In genomic region chr9:97633859-97634485, GRCh38 we compare ENCODE assay signal across 8 cellular contexts. TPM values are rescaled to one million over a fixed set of nuclear protein-coding genes. Genes with fewer than 3 reads are reported as not detected.
DNase-seq lines count a peak whose midpoint lies in the region; ATAC-seq, FAIRE-seq and TF ChIP-seq lines count a peak whose summit lies in the region.

No MANE protein-coding gene starts in this region.

- H3K27ac Mint-ChIP-seq in natural killer cell treated with Interleukin-12 subunit alpha and Interleukin-12 subunit beta and Interleukin-15 and Interleukin-18, amount 100 ng/mL, for 72 hours = peak overlapping the region; percentile 96 to 97

- dilution Hi-C loops in endothelial cell of umbilical vein (cut with MboI; ENCODE audit: extremely low pct_ligation_motif_present, low sequenced_read_pairs) = no loop called here

- intact Hi-C loops in endothelial cell of umbilical vein (cut with micrococcal nuclease) = loop anchor here (1.0 to 2.0 kb wide), 2 partner anchors 289 to 348 kb away; partner anchors contain the start of gene TRMO

- TSS peak; percentile 50 for BruUV-seq in endothelial cell of umbilical vein (replicated peaks; lab: Mats Ljungman, UMichigan)

- CTCF ChIA-PET in endothelial cell of umbilical vein (lab: Charles Lee) = interaction anchor here (1.0 to 3.3 kb wide), 4 partner anchors 16 to 165 kb away, joined by 3 to 26 read pairs (median 8); no protein-coding TSS in a partner anchor

- FAIRE-seq in endothelial cell of umbilical vein (lab: Jason Lieb, UNC) = no peak

- H3K27ac ChIP-seq in endothelial cell of umbilical vein (ENCODE audit: insufficient read depth, low read depth, low read length) = peak overlapping the region; percentile 94

- peak overlapping the region; percentile 97 for H3K4me2 ChIP-seq in endothelial cell of umbilical vein (ENCODE audit: insufficient read depth, low read length)

- peaks cover 71% of the 10 kb centered on the region for H3K79me2 ChIP-seq in endothelial cell of umbilical vein (ENCODE audit: control insufficient read depth, insufficient read depth, low read length)

- H2AFZ ChIP-seq in endothelial cell of umbilical vein (ENCODE audit: low read depth, low read length) = peak overlapping the region; percentile 91

- POLR2A ChIA-PET in endothelial cell of umbilical vein (lab: Charles Lee) = interaction anchor here (1.2 to 1.6 kb wide), 4 partner anchors 12 to 56 kb away, joined by 3 to 6 read pairs (median 4); no protein-coding TSS in a partner anchor

- H3K4me1 ChIP-seq in BE2C = no peaks in the 10 kb centered on the region
- peaks cover 28% of the 10 kb centered on the region for H3K4me1 ChIP-seq in endothelial cell of umbilical vein (ENCODE audit: control insufficient read depth, extremely low read depth, insufficient read depth, low read length)

- H3K4me1 Mint-ChIP-seq in natural killer cell treated with Interleukin-12 subunit alpha and Interleukin-12 subunit beta and Interleukin-15 and Interleukin-18, amount 100 ng/mL, for 72 hours (ENCODE audit: low read depth in 2 of 2) = peaks cover 49 to 64% of the 10 kb centered on the region in 2 donors

- H3K4me3 ChIP-seq in BE2C (ENCODE audit: low read depth, low read length) (peak overlapping the region; percentile 75), endothelial cell of umbilical vein (replicated peaks in 1 of 3; ENCODE audit: insufficient read depth in 1 of 3, low read depth in 1 of 3, low read length in 3 of 3) (peak overlapping the region; percentile 83 to 100 (median 99))

- H3K4me3 Mint-ChIP-seq in natural killer cell treated with Interleukin-12 subunit alpha and Interleukin-12 subunit beta and Interleukin-15 and Interleukin-18, amount 100 ng/mL, for 72 hours = peak overlapping the region; percentile 95

- peaks cover 9% of the 10 kb centered on the region for H4K20me1 ChIP-seq in endothelial cell of umbilical vein (replicated peaks; ENCODE audit: control insufficient read depth, extremely low read depth, insufficient read depth, low read length)

- peak; percentile 7 for ATAC-seq in GM21717 (IDR thresholded peaks at IDR 0.05; ENCODE audit: unreplicated experiment)
- ATAC-seq in natural killer cell treated with Interleukin-12 subunit alpha and Interleukin-12 subunit beta and Interleukin-15 and Interleukin-18, amount 100 ng/mL, for 72 hours = no peak
- ATAC-seq in HG02885 (IDR thresholded peaks at IDR 0.05; ENCODE audit: poor library complexity, unreplicated experiment) = no peak

- DNase-seq in BE2C (no peak), RPMI8226 (peak; percentile 12), endothelial cell of umbilical vein (ENCODE audit: low read depth, low spot score) (peak; percentile 36), GOT3 (lab: John Stamatoyannopoulos, UW) (no peak)
- no peak for DNase-seq in natural killer cell treated with Interleukin-12 subunit alpha and Interleukin-12 subunit beta and Interleukin-15 and Interleukin-18, amount 100 ng/mL, for 72 hours (ENCODE audit: low spot score)
- no peak for DNase-seq in activated CD8-positive, alpha-beta memory T cell treated with anti-CD3 and anti-CD28 coated beads, Interleukin-2, amount 50 U/mL, for 4 hours

- peak overlapping the region; percentile 100 for H3K9ac ChIP-seq in endothelial cell of umbilical vein (replicated peaks; ENCODE audit: extremely low read depth, insufficient read depth, low read length)

- no peak for TF ChIP-seq POLR2A in endothelial cell of umbilical vein (IDR thresholded peaks at IDR 0.05; ENCODE audit: low read depth, low read length)

- H3K36me3 ChIP-seq in BE2C (no peaks in the 10 kb centered on the region), endothelial cell of umbilical vein (ENCODE audit: control insufficient read depth in 2 of 2, extremely low read depth in 1 of 2, insufficient read depth in 2 of 2, low read length in 2 of 2) (no peaks in the 10 kb centered on the region)

- no peaks in the 10 kb centered on the region for H3K27me3 Mint-ChIP-seq in natural killer cell treated with Interleukin-12 subunit alpha and Interleukin-12 subunit beta and Interleukin-15 and Interleukin-18, amount 100 ng/mL, for 72 hours

- H3K27me3 ChIP-seq in BE2C = no peaks in the 10 kb centered on the region
- no peaks in the 10 kb centered on the region for H3K27me3 ChIP-seq in endothelial cell of umbilical vein (ENCODE audit: control insufficient read depth in 2 of 2, insufficient read depth in 2 of 2, low read length in 2 of 2)

- no peaks in the 10 kb centered on the region for H3K9me3 Mint-ChIP-seq in natural killer cell treated with Interleukin-12 subunit alpha and Interleukin-12 subunit beta and Interleukin-15 and Interleukin-18, amount 100 ng/mL, for 72 hours

- H3K9me3 ChIP-seq in BE2C (no peaks in the 10 kb centered on the region), endothelial cell of umbilical vein (replicated peaks; ENCODE audit: control insufficient read depth, insufficient read depth, low read length) (no peaks in the 10 kb centered on the region)

- H3K9me1 ChIP-seq in endothelial cell of umbilical vein (replicated peaks; ENCODE audit: control insufficient read depth, extremely low read depth, insufficient read depth, low read length) = no peaks in the 10 kb centered on the region

- H3K36me3 Mint-ChIP-seq in natural killer cell treated with Interleukin-12 subunit alpha and Interleukin-12 subunit beta and Interleukin-15 and Interleukin-18, amount 100 ng/mL, for 72 hours = no peaks in the 10 kb centered on the region

- no peak for TF ChIP-seq CTCF in BE2C (IDR thresholded peaks at IDR 0.05; ENCODE audit: low read depth, low read length)
- TF ChIP-seq CTCF in endothelial cell of umbilical vein (IDR thresholded peaks at IDR 0.05; ENCODE audit: extremely low read depth in 1 of 2, insufficient read depth in 1 of 2, low read depth in 1 of 2, low read length in 2 of 2) = no peak

TF ChIP-seq in endothelial cell of umbilical vein, 7 proteins besides CTCF, POLR2A, EP300 and RAD21:
- TF ChIP-seq MAX (IDR thresholded peaks at IDR 0.05; ENCODE audit: insufficient read depth, insufficient read length) (no peak), MYC (IDR thresholded peaks at IDR 0.05; ENCODE audit: low read depth, low read length) (no peak), POLR2AphosphoS5 (IDR thresholded peaks at IDR 0.05; ENCODE audit: insufficient read depth, low read depth, low read length) (no peak), GATA2 (IDR thresholded peaks at IDR 0.05; ENCODE audit: insufficient read depth, insufficient read length, low read depth, low read length) (no peak), EZH2 (IDR thresholded peaks at IDR 0.05; ENCODE audit: borderline replicate concordance, low read depth, low read length, severe bottlenecking) (no peak), FOS (IDR thresholded peaks at IDR 0.05; ENCODE audit: borderline replicate concordance, insufficient read depth, low read length) (no peak), JUN (IDR thresholded peaks at IDR 0.05; ENCODE audit: borderline replicate concordance, insufficient read depth, insufficient read length, low read depth) (no peak)

RNA-seq across cellular contexts. Expression of gene NCBP1, which starts 0.4 kb away (rescaled TPM):
- 49.7 TPM for polyA plus RNA-seq in BE2C (2012; ENCODE audit: insufficient read depth, insufficient read length, low read depth)
- 42.8 and 45.3 TPM in 2 replicates for total RNA-seq in endothelial cell of umbilical vein
- polyA plus RNA-seq in endothelial cell of umbilical vein = 8.8 and 10.9 TPM in 2 replicates
- 13.3 and 14.1 TPM in 2 replicates for polyA plus RNA-seq in endothelial cell of umbilical vein (2011; cell fraction: cytosol; rRNA removed)
- 33.8 and 51.3 TPM in 2 replicates for polyA plus RNA-seq in endothelial cell of umbilical vein (2011; cell fraction: nucleus; rRNA removed)
- 34.6 and 43.2 TPM in 2 replicates for polyA plus RNA-seq in endothelial cell of umbilical vein (2012)
- 25.0 and 26.2 TPM in 2 replicates for polyA minus RNA-seq in endothelial cell of umbilical vein
- polyA minus RNA-seq in endothelial cell of umbilical vein (2011; cell fraction: cytosol; rRNA and poly(A)+ RNA removed) = 25.6 TPM
- 41.5 and 49.1 TPM in 2 replicates for polyA minus RNA-seq in endothelial cell of umbilical vein (2011; cell fraction: nucleus; rRNA and poly(A)+ RNA removed)
- 10 to 100 TPM; 29.4 to 63.5 TPM for total RNA-seq in natural killer cell treated with Interleukin-12 subunit alpha and Interleukin-12 subunit beta and Interleukin-15 and Interleukin-18, amount 100 ng/mL, for 72 hours

RNA-seq across cellular contexts. Expression of gene TSTD2, which starts 0.8 kb away (rescaled TPM):
- 25.7 TPM for polyA plus RNA-seq in BE2C (2012; ENCODE audit: insufficient read depth, insufficient read length, low read depth)
- total RNA-seq in endothelial cell of umbilical vein = 15.1 and 15.9 TPM in 2 replicates
- polyA plus RNA-seq in endothelial cell of umbilical vein = 13.5 and 13.7 TPM in 2 replicates
- polyA plus RNA-seq in endothelial cell of umbilical vein (2011; cell fraction: cytosol; rRNA removed) = 9.5 and 9.8 TPM in 2 replicates
- polyA plus RNA-seq in endothelial cell of umbilical vein (2011; cell fraction: nucleus; rRNA removed) = 46.7 and 54.3 TPM in 2 replicates
- 9.9 and 10.9 TPM in 2 replicates for polyA plus RNA-seq in endothelial cell of umbilical vein (2012)
- 19.7 and 31.5 TPM in 2 replicates for polyA minus RNA-seq in endothelial cell of umbilical vein
- 12.0 TPM for polyA minus RNA-seq in endothelial cell of umbilical vein (2011; cell fraction: cytosol; rRNA and poly(A)+ RNA removed)
- 24.2 and 32.5 TPM in 2 replicates for polyA minus RNA-seq in endothelial cell of umbilical vein (2011; cell fraction: nucleus; rRNA and poly(A)+ RNA removed)
- total RNA-seq in natural killer cell treated with Interleukin-12 subunit alpha and Interleukin-12 subunit beta and Interleukin-15 and Interleukin-18, amount 100 ng/mL, for 72 hours = 10 to 100 TPM; 18.8 to 25.4 TPM

Comparison
In these comparisons a context has a peak if more than half of its experiments do, and no peak if none do; other contexts are left out.
1. DNase-seq: peak in RPMI8226 (single experiment) and endothelial cell of umbilical vein (single experiment); none in BE2C (single experiment), natural killer cell treated with Interleukin-12 subunit alpha and Interleukin-12 subunit beta and Interleukin-15 and Interleukin-18, amount 100 ng/mL, for 72 hours (single experiment), activated CD8-positive, alpha-beta memory T cell treated with anti-CD3 and anti-CD28 coated beads, Interleukin-2, amount 50 U/mL, for 4 hours (single experiment) and GOT3 (single experiment).